In the genomic region with DNA sequence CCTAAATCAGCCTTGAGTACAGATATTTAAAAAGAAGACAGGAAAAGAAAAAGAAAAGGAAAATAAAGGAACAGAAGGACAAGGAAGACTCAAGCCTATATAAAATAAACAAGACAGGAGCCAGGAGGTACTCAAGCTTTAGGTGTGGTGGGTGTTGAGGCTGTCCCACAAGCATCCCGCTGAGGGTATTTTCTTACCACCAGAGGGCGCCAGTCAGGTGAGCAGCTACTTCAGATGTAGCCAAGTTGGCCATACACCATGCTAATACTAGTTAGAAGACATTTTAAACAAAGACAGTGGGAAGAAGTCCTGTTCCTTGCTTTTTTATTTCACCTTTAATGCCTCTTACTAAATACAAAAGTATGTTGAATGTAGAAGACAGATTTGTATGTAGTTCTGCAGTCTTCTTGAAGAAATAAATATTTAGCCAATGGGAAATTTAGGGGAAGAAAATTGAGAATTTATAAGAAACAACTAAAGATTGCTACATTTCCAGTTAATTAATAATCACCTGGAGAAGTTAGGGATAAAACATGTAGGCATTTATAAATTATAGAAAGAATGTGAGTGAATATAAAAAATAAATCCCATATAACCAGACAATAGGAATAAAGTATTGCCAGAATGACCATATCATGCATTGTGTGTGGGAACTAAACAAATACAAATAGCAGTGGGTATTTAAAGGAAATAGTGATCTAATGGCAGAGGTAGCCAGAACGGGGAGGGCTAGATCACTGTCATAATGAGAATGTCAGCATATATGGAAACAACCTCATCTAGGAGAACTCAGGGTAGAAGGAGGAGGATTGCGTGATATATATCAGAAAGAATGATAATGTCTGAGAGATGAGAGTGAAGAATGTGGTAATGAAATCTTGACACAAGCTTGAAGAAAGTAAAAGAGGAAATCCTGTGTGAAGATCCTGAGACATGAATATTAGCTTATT, we compare ENCODE assay signal across 8 cellular contexts.
DNase-seq lines count a peak whose midpoint lies in the region; ATAC-seq, FAIRE-seq and TF ChIP-seq lines count a peak whose summit lies in the region.

No MANE protein-coding gene starts in this region.

- TF ChIP-seq POLR2A in HepG2 (IDR thresholded peaks at IDR 0.05; ENCODE audit: insufficient read depth in 1 of 2, low read depth in 2 of 2, low read length in 2 of 2): no peak

- peak; percentile 51 for DNase-seq in SIG-M5 treated with dmso at 0.1 percent for 504 hours (lab: John Stamatoyannopoulos, UW; ENCODE audit: unreplicated experiment)
- DNase-seq in SIG-M5 (lab: John Stamatoyannopoulos, UW): no peak
- peak; percentile 28 for DNase-seq in NCI-H1092 treated with DMSO at 0.1 percent for 48 hours (lab: John Stamatoyannopoulos, UW)
- DNase-seq in WERI-Rb-1: peak; percentile 79
- peak; percentile 76 for DNase-seq in bronchial epithelial cell (ENCODE audit: low read depth)
- DNase-seq in HepG2 (ENCODE audit: low spot score): peak; percentile 58
- DNase-seq in stimulated activated CD8-positive, alpha-beta memory T cell treated with anti-CD3 and anti-CD28 coated beads, Interleukin-12 subunit alpha, Interleukin-12 subunit beta, amount 100 ng/mL, for 4 hours (ENCODE audit: low read depth): peak; percentile 25

- WGBS in HepG2 (ENCODE audit: low lambda C conversion rate): 45% methylated on average over 4 of the region's 4 CpGs

- no peaks in the 10 kb centered on the region for H3K4me1 ChIP-seq in HepG2 (ENCODE audit: insufficient read depth, low read length)

- H3K9me3 ChIP-seq in WERI-Rb-1 (ENCODE audit: severe bottlenecking) (no peaks in the 10 kb centered on the region), HepG2 (ENCODE audit: low read length) (no peaks in the 10 kb centered on the region)

- ATAC-seq in HG02571 (IDR thresholded peaks at IDR 0.05; ENCODE audit: unreplicated experiment) (peak; percentile 80), HepG2 (peak; percentile 90)

- CTCF ChIA-PET in HepG2 (lab: Yijun Ruan, JAX; ENCODE audit: low intra/inter-chr PET ratio, low total read pairs): interaction anchor here (0.7 to 2.6 kb wide), 4 partner anchors 40 to 447 kb away, joined by 3 to 22 read pairs (median 14); no protein-coding TSS in a partner anchor

- no peaks in the 10 kb centered on the region for H3K36me3 ChIP-seq in WERI-Rb-1
- H3K36me3 ChIP-seq in bronchial epithelial cell (ENCODE audit: control insufficient read depth, insufficient read depth, low read length): no peaks in the 10 kb centered on the region
- H3K36me3 ChIP-seq in HepG2 (replicated peaks in 1 of 2; ENCODE audit: control insufficient read depth in 1 of 2, insufficient read depth in 2 of 2, low read length in 2 of 2): no peaks in the 10 kb centered on the region

- no peak overlapping the region for H2AFZ ChIP-seq in HepG2 (ENCODE audit: low read length)

- no TSS peak for BruUV-seq in HepG2 (replicated peaks; lab: Mats Ljungman, UMichigan)

- intact Hi-C loops in HepG2 (cut with micrococcal nuclease; ENCODE audit: unreplicated experiment): loop anchor here (1.0 kb wide), 3 partner anchors 40 to 446 kb away; no protein-coding TSS in a partner anchor

- in situ Hi-C loops in HepG2 (cut with HindIII; ENCODE audit: extremely low pct_ligation_motif_present, low pct_unique_long_range_greater_than_20kb): no loop called here

- TF ChIP-seq RAD21 in HepG2 (CRISPR knock-in tag; IDR thresholded peaks at IDR 0.05): no peak

- TF ChIP-seq CTCF in WERI-Rb-1 (IDR thresholded peaks at IDR 0.05; ENCODE audit: low read depth, low read length) (peak; percentile 83), bronchial epithelial cell (IDR thresholded peaks at IDR 0.05; ENCODE audit: insufficient read depth, low read length, severe bottlenecking) (peak; percentile 79), HepG2 (CRISPR knock-in tag; IDR thresholded peaks at IDR 0.05) (peak; percentile 74)

- H4K20me1 ChIP-seq in HepG2 (ENCODE audit: insufficient read depth, low read length): no peaks in the 10 kb centered on the region

- H3K9ac ChIP-seq in HepG2 (ENCODE audit: insufficient read depth, low read depth, low read length): no peak overlapping the region

- H3K79me2 ChIP-seq in HepG2 (ENCODE audit: insufficient read depth, low read length): no peaks in the 10 kb centered on the region

- H3K4me2 ChIP-seq in HepG2 (ENCODE audit: low read depth, low read length): no peak overlapping the region

- H3K27ac ChIP-seq in WERI-Rb-1 (no peak overlapping the region), HepG2 (ENCODE audit: extremely low read length, insufficient read depth, low read length) (no peak overlapping the region)

- H3K27me3 ChIP-seq in WERI-Rb-1 (ENCODE audit: insufficient read depth, low read depth, severe bottlenecking): no peaks in the 10 kb centered on the region
- H3K27me3 ChIP-seq in bronchial epithelial cell (ENCODE audit: control insufficient read depth, insufficient read depth, low read length): no peaks in the 10 kb centered on the region
- no peaks in the 10 kb centered on the region for H3K27me3 ChIP-seq in HepG2 (ENCODE audit: control insufficient read depth in 1 of 2, insufficient read depth in 2 of 2, low read length in 2 of 2)

- no peak for FAIRE-seq in bronchial epithelial cell (lab: Jason Lieb, UNC)
- FAIRE-seq in HepG2 (lab: Jason Lieb, UNC): peak; percentile 63

- H3K4me3 ChIP-seq in WERI-Rb-1 (ENCODE audit: low read depth, low read length) (no peak overlapping the region), bronchial epithelial cell (ENCODE audit: low read depth, low read length) (no peak overlapping the region), HepG2 (replicated peaks in 1 of 3; ENCODE audit: insufficient read depth in 1 of 3, low read depth in 2 of 3, low read length in 3 of 3) (no peak overlapping the region)

- TF ChIP-seq EP300 in HepG2 (IDR thresholded peaks at IDR 0.05; ENCODE audit: low read depth in 2 of 2, low read length in 2 of 2) (no peak), HepG2 (CRISPR knock-in tag; IDR thresholded peaks at IDR 0.05; ENCODE audit: borderline replicate concordance) (no peak)

- POLR2A ChIA-PET in HepG2 (lab: Yijun Ruan, JAX): no interaction called here

TF ChIP-seq in HepG2, 621 proteins besides CTCF, POLR2A, EP300 and RAD21:
- TF ChIP-seq, protein P1, sequence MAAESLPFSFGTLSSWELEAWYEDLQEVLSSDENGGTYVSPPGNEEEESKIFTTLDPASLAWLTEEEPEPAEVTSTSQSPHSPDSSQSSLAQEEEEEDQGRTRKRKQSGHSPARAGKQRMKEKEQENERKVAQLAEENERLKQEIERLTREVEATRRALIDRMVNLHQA (CRISPR knock-in tag; IDR thresholded peaks at IDR 0.05): no peak
- TF ChIP-seq ZNF512B (CRISPR knock-in tag; IDR thresholded peaks at IDR 0.05; ENCODE audit: borderline replicate concordance): 0 out of 2 replicates have a peak, but pooled peaks have one; percentile 66
- no peak for TF ChIP-seq ZNF3 (CRISPR knock-in tag; IDR thresholded peaks at IDR 0.05)
- TF ChIP-seq SMC3 (IDR thresholded peaks at IDR 0.05; ENCODE audit: low read length): peak; percentile 78
- peak; percentile 52 for TF ChIP-seq STAG1 (CRISPR knock-in tag; IDR thresholded peaks at IDR 0.05)
